In genomic region chr16:46621902-46622676, GRCh38 we compare ENCODE assay signal across 8 cellular contexts. TPM values are rescaled to one million over a fixed set of nuclear protein-coding genes. Genes with fewer than 3 reads are reported as not detected.
DNase-seq lines count a peak whose midpoint lies in the region; ATAC-seq, FAIRE-seq and TF ChIP-seq lines count a peak whose summit lies in the region.

No MANE protein-coding gene starts in this region.

- intact Hi-C loops in HepG2 (cut with micrococcal nuclease; ENCODE audit: unreplicated experiment) (loop anchor here (1.0 kb wide), 1 partner anchor 68 kb away; no protein-coding TSS in a partner anchor), right lobe of liver (cut with DNase I) (no loop called here), sciatic nerve (cut with DNase I) (no loop called here)

- no peaks in the 10 kb centered on the region for H3K9me3 Mint-ChIP-seq in immature natural killer cell

- no peak for TF ChIP-seq CTCF in HepG2 (CRISPR knock-in tag; IDR thresholded peaks at IDR 0.05)
- TF ChIP-seq CTCF in right lobe of liver (IDR thresholded peaks at IDR 0.05): no peak
- TF ChIP-seq CTCF in SU-DHL-6 (IDR thresholded peaks at IDR 0.05; ENCODE audit: insufficient read depth, low read length, poor library complexity, severe bottlenecking): no peak

- 37% methylated on average over 7 of the region's 7 CpGs for WGBS in HepG2 (ENCODE audit: low lambda C conversion rate)
- WGBS in right lobe of liver (ENCODE audit: insufficient coverage, low coverage, low lambda C conversion rate, missing lambda C conversion rate): 90% methylated on average over 5 of the region's 7 CpGs

- peak overlapping the region in 1 of 3 experiments; percentile 41; a peak in 3 of 6 replicates for H3K4me3 ChIP-seq in HepG2 (replicated peaks in 1 of 3; ENCODE audit: insufficient read depth in 1 of 3, low read depth in 2 of 3, low read length in 3 of 3)
- H3K4me3 ChIP-seq in right lobe of liver: no peak overlapping the region
- H3K4me3 ChIP-seq in SU-DHL-6 (ENCODE audit: insufficient read depth, low read length, poor library complexity, severe bottlenecking): no peak overlapping the region

- POLR2A ChIA-PET in HepG2 (lab: Yijun Ruan, JAX): interaction anchor here (0.6 to 1.3 kb wide), 2 partner anchors 11 to 133 kb away, joined by 4 read pairs; no protein-coding TSS in a partner anchor

- peak overlapping the region; percentile 34 for H3K27ac ChIP-seq in HepG2 (ENCODE audit: extremely low read length, insufficient read depth, low read length)
- no peak overlapping the region for H3K27ac ChIP-seq in right lobe of liver
- H3K27ac ChIP-seq in SU-DHL-6 (ENCODE audit: low read depth, low read length): no peak overlapping the region

- 0 out of 2 replicates have a peak, but pooled peaks cover 4% of the 10 kb centered on the region for H3F3A ChIP-seq in SU-DHL-6 (ENCODE audit: insufficient read depth)

- peak overlapping the region in 5 of 6 donors; percentile 64 to 87 (median 77) for H3K27ac Mint-ChIP-seq in immature natural killer cell

- no peaks in the 10 kb centered on the region for H3K9me2 ChIP-seq in SU-DHL-6 (replicated peaks; ENCODE audit: insufficient read depth, low read length)

- H3K9me3 ChIP-seq in HepG2 (ENCODE audit: low read length) (no peaks in the 10 kb centered on the region), right lobe of liver (no peaks in the 10 kb centered on the region), SU-DHL-6 (ENCODE audit: insufficient read depth, low read length) (no peaks in the 10 kb centered on the region)

- peak overlapping the region; percentile 89 to 94 (median 91) for H3K4me3 Mint-ChIP-seq in immature natural killer cell

- no peak for DNase-seq in HepG2 (ENCODE audit: low spot score)
- DNase-seq in right lobe of liver: no peak
- no peak for DNase-seq in immature natural killer cell
- DNase-seq in sciatic nerve (ENCODE audit: low spot score): no peak
- no peak for DNase-seq in ACHN
- no peak for DNase-seq in A172 (ENCODE audit: low spot score)

- no peaks in the 10 kb centered on the region for H3K36me3 Mint-ChIP-seq in immature natural killer cell

- no TSS peak for BruUV-seq in HepG2 (replicated peaks; lab: Mats Ljungman, UMichigan)

- peaks cover 0 to 8% (median 2%) of the 10 kb centered on the region in 3 donors for H3K27me3 Mint-ChIP-seq in immature natural killer cell (ENCODE audit: low read depth in 3 of 3)

- no peak for TF ChIP-seq POLR2A in HepG2 (IDR thresholded peaks at IDR 0.05; ENCODE audit: insufficient read depth in 1 of 2, low read depth in 2 of 2, low read length in 2 of 2)
- TF ChIP-seq POLR2A in right lobe of liver (IDR thresholded peaks at IDR 0.05): no peak

- H3K4me2 ChIP-seq in HepG2 (ENCODE audit: low read depth, low read length) (peak overlapping the region; percentile 80), SU-DHL-6 (ENCODE audit: low read depth, low read length, poor library complexity, severe bottlenecking) (peak overlapping the region; percentile 97)

- peaks cover 18% of the 10 kb centered on the region for H3K79me2 ChIP-seq in HepG2 (ENCODE audit: insufficient read depth, low read length)
- peaks cover 43% of the 10 kb centered on the region for H3K79me2 ChIP-seq in SU-DHL-6 (ENCODE audit: insufficient read depth, low read length)

- H3K4me1 ChIP-seq in HepG2 (ENCODE audit: insufficient read depth, low read length) (peaks cover 23% of the 10 kb centered on the region), right lobe of liver (peaks cover 0 to 8% (median 0%) of the 10 kb centered on the region in 4 donors)

- no peak for TF ChIP-seq RAD21 in HepG2 (CRISPR knock-in tag; IDR thresholded peaks at IDR 0.05)

- ATAC-seq in HepG2 (no peak), right lobe of liver (no peak), esophagus mucosa (no peak), sciatic nerve (no peak)

- CTCF ChIA-PET in HepG2 (lab: Yijun Ruan, JAX; ENCODE audit: low intra/inter-chr PET ratio, low total read pairs): no interaction called here

- FAIRE-seq in HepG2 (lab: Jason Lieb, UNC): no peak

- in situ Hi-C loops in HepG2 (cut with HindIII; ENCODE audit: extremely low pct_ligation_motif_present, low pct_unique_long_range_greater_than_20kb): no loop called here
- in situ Hi-C loops in ACHN (cut with HindIII; ENCODE audit: low pct_ligation_motif_present, low pct_unique_long_range_greater_than_20kb, low sequenced_read_pairs): no loop called here

- no peak for TF ChIP-seq EP300 in HepG2 (IDR thresholded peaks at IDR 0.05; ENCODE audit: low read depth in 2 of 2, low read length in 2 of 2)
- no peak for TF ChIP-seq EP300 in HepG2 (CRISPR knock-in tag; IDR thresholded peaks at IDR 0.05; ENCODE audit: borderline replicate concordance)

- peaks cover 2 to 7% of the 10 kb centered on the region in 2 experiments; a peak in 4 of 5 replicates for H3K36me3 ChIP-seq in HepG2 (replicated peaks in 1 of 2; ENCODE audit: control insufficient read depth in 1 of 2, insufficient read depth in 2 of 2, low read length in 2 of 2)
- no peaks in the 10 kb centered on the region for H3K36me3 ChIP-seq in right lobe of liver
- H3K36me3 ChIP-seq in SU-DHL-6 (ENCODE audit: low read length): peaks cover 10% of the 10 kb centered on the region; the same call in 1 of the 2 replicates

- H4K20me1 ChIP-seq in HepG2 (ENCODE audit: insufficient read depth, low read length): no peaks in the 10 kb centered on the region
- no peaks in the 10 kb centered on the region for H4K20me1 ChIP-seq in SU-DHL-6 (ENCODE audit: low read depth, low read length)

- peaks cover 18 to 24% of the 10 kb centered on the region in 2 donors for H3K4me1 Mint-ChIP-seq in immature natural killer cell

- H2AFZ ChIP-seq in HepG2 (ENCODE audit: low read length) (peak overlapping the region; percentile 8), SU-DHL-6 (ENCODE audit: low read depth, low read length, severe bottlenecking) (peak overlapping the region; percentile 75)

- H3K9ac ChIP-seq in HepG2 (ENCODE audit: insufficient read depth, low read depth, low read length): 0 out of 2 replicates have a peak overlapping the region, but pooled peaks have one; percentile 3
- H3K9ac ChIP-seq in SU-DHL-6 (ENCODE audit: low read length): peak overlapping the region; percentile 94

- H3K27me3 ChIP-seq in HepG2 (ENCODE audit: control insufficient read depth in 1 of 2, insufficient read depth in 2 of 2, low read length in 2 of 2) (no peaks in the 10 kb centered on the region; a peak in 1 of 5 replicates), right lobe of liver (no peaks in the 10 kb centered on the region), SU-DHL-6 (ENCODE audit: low read length) (no peaks in the 10 kb centered on the region)

TF ChIP-seq in HepG2, 621 proteins besides CTCF, POLR2A, EP300 and RAD21 (continues in another document):
- TF ChIP-seq NR2F6 (IDR thresholded peaks at IDR 0.05) (no peak), NR2F6 (CRISPR knock-in tag; IDR thresholded peaks at IDR 0.05) (peak; percentile 58), PAXIP1 (CRISPR knock-in tag; conservative IDR thresholded peaks at IDR 0.05) (peak; percentile 47)

RNA-seq across cellular contexts. Expression of gene SHCBP1, which starts 0.9 kb away (rescaled TPM):
- total RNA-seq in HepG2 (2016; rRNA removed; fragmentation: Illumina TruSeq; extraction: Trizol): 33.0 and 48.9 TPM in 2 replicates
- 5.0 and 6.1 TPM in 2 replicates for total RNA-seq in HepG2 (2016; cell fraction: cytosol; rRNA removed; fragmentation: Illumina TruSeq; extraction: Trizol; ENCODE audit: low read depth)
- total RNA-seq in HepG2 (2016; cell fraction: insoluble cytoplasmic fraction; rRNA removed; fragmentation: Illumina TruSeq; extraction: Trizol): 32.4 and 47.2 TPM in 2 replicates
- total RNA-seq in HepG2 (2016; cell fraction: membrane; rRNA removed; fragmentation: Illumina TruSeq; extraction: Trizol): 10.4 and 12.6 TPM in 2 replicates
- 27.5 and 30.0 TPM in 2 replicates for total RNA-seq in HepG2 (2016; cell fraction: nucleus; rRNA removed; fragmentation: Illumina TruSeq; extraction: Trizol)
- 8.2 and 15.7 TPM in 2 replicates for polyA plus RNA-seq in HepG2 (2011; rRNA removed)
- polyA plus RNA-seq in HepG2 (2011; cell fraction: cytosol; rRNA removed): 6.5 and 7.0 TPM in 2 replicates
- 6.7 and 7.0 TPM in 2 replicates for polyA plus RNA-seq in HepG2 (2011; cell fraction: nucleus; rRNA removed)
- polyA plus RNA-seq in HepG2 (2012): 5.5 and 12.5 TPM in 2 replicates
- polyA plus RNA-seq in HepG2 (2016; cell fraction: cytosol; fragmentation: Illumina TruSeq; extraction: Trizol; ENCODE audit: low read depth): 8.0 and 8.7 TPM in 2 replicates
- polyA plus RNA-seq in HepG2 (2016; cell fraction: insoluble cytoplasmic fraction; fragmentation: Illumina TruSeq; extraction: Trizol; ENCODE audit: low read depth): 46.5 and 49.0 TPM in 2 replicates
- polyA plus RNA-seq in HepG2 (2016; cell fraction: membrane; fragmentation: Illumina TruSeq; extraction: Trizol; ENCODE audit: low read depth): 11.0 and 11.6 TPM in 2 replicates
- 29.0 and 34.9 TPM in 2 replicates for polyA plus RNA-seq in HepG2 (2016; cell fraction: nucleus; fragmentation: Illumina TruSeq; extraction: Trizol; ENCODE audit: insufficient read depth, low read depth)
- polyA minus RNA-seq in HepG2 (2011; rRNA and poly(A)+ RNA removed; ENCODE audit: low replicate concordance): 16.5 and 44.1 TPM in 2 replicates
- 10.4 and 13.5 TPM in 2 replicates for polyA minus RNA-seq in HepG2 (2011; cell fraction: cytosol; rRNA and poly(A)+ RNA removed)
- 16.2 and 22.8 TPM in 2 replicates for polyA minus RNA-seq in HepG2 (2011; cell fraction: nucleus; rRNA and poly(A)+ RNA removed)
- under 1 TPM in 5 of 6 experiments, not detected in 1; 0.18 to 0.93 (median 0.66) TPM for total RNA-seq in right lobe of liver
- 1 to 10 TPM in 1 of 3 donors, under 1 TPM in 1, not detected in 1; 0.40 to 1.7 TPM for polyA plus RNA-seq in immature natural killer cell
- 7.7 TPM for total RNA-seq in esophagus mucosa
- total RNA-seq in sciatic nerve: 1.9 TPM
- 66.0 and 68.8 TPM in 2 replicates for total RNA-seq in A172 (2014; rRNA removed; shearing (Covaris generic))
